8 cellular contexts compared by ENCODE assay signal in the genomic region with DNA sequence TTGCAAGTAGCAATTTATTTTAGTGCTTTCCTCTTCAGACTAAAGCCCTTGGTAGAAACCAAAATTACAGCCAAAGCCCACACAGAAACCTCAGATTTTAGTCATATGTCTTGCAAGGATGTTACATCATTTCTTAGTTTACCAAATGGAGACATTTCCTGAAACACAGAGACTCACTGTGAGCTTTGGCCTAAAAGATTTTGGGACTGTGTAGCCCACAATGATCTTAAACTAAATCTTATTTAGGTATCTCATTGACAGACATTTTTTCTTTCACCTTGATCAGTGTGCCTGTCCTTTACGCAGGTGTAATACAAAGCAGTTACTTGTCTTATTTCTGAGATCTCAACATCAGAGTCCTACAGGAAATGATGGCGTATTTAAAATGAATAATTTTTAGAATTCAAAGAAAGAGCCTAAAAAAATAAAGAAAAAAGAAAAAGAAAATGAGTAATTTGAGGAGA. TPM values are rescaled to one million over a fixed set of nuclear protein-coding genes. Genes with fewer than 3 reads are reported as not detected.
DNase-seq lines count a peak whose midpoint lies in the region; ATAC-seq and TF ChIP-seq lines count a peak whose summit lies in the region.

No MANE protein-coding gene starts in this region.

- DNase-seq in EL (peak; percentile 72), HFFc6 (peak; percentile 23), RWPE2 (ENCODE audit: low spot score) (no peak), glomerular visceral epithelial cell (ENCODE audit: extremely low spot score) (peak; percentile 16), DMS114 treated with DMSO at 0.1 percent for 48 hours (lab: John Stamatoyannopoulos, UW; ENCODE audit: unreplicated experiment) (no peak), upper lobe of left lung (no peak), NCI-H1436 (lab: John Stamatoyannopoulos, UW) (no peak)
- DNase-seq in activated CD4-positive, alpha-beta T cell treated with anti-CD3 and anti-CD28 coated beads, Interleukin-2, amount 50 U/mL, for 48 hours: no peak

- H3K4me3 Mint-ChIP-seq in HFFc6: no peak overlapping the region

- no peaks in the 10 kb centered on the region for H3K9me3 ChIP-seq in RWPE2 (ENCODE audit: severe bottlenecking)
- H3K9me3 ChIP-seq in upper lobe of left lung: no peaks in the 10 kb centered on the region

- H3K27ac Mint-ChIP-seq in HFFc6: peak overlapping the region; percentile 87

- WGBS in upper lobe of left lung, 2 donors: 91 to 92% methylated on average over 2 of the region's 2 CpGs

- H3K36me3 ChIP-seq in RWPE2 (ENCODE audit: low read depth) (no peaks in the 10 kb centered on the region), upper lobe of left lung (no peaks in the 10 kb centered on the region)

- H3K4me1 ChIP-seq in RWPE2 (ENCODE audit: insufficient read depth, poor library complexity, severe bottlenecking): peaks cover 42% of the 10 kb centered on the region
- H3K4me1 ChIP-seq in upper lobe of left lung: peaks cover 4 to 27% (median 15%) of the 10 kb centered on the region in 4 donors

- H3K36me3 Mint-ChIP-seq in HFFc6 (ENCODE audit: low read depth): no peaks in the 10 kb centered on the region

- H3K27me3 Mint-ChIP-seq in HFFc6 (ENCODE audit: insufficient read depth): no peaks in the 10 kb centered on the region

- ATAC-seq in RWPE2 (ENCODE audit: low read depth) (no peak), upper lobe of left lung (ENCODE audit: low FRiP score in 2 of 2) (no peak)

- H3K27me3 ChIP-seq in RWPE2 (ENCODE audit: insufficient read depth, poor library complexity, severe bottlenecking) (no peaks in the 10 kb centered on the region), upper lobe of left lung (no peaks in the 10 kb centered on the region)

- no peak for TF ChIP-seq EP300 in upper lobe of left lung (IDR thresholded peaks at IDR 0.05)

- no peak overlapping the region for H3K4me3 ChIP-seq in RWPE2 (ENCODE audit: severe bottlenecking)
- no peak overlapping the region for H3K4me3 ChIP-seq in upper lobe of left lung

- TF ChIP-seq CTCF in HFFc6 (IDR thresholded peaks at IDR 0.05): no peak
- no peak for TF ChIP-seq CTCF in RWPE2 (IDR thresholded peaks at IDR 0.05; ENCODE audit: poor library complexity, severe bottlenecking)
- TF ChIP-seq CTCF in upper lobe of left lung (IDR thresholded peaks at IDR 0.05): no peak

- H3K27ac ChIP-seq in RWPE2 (ENCODE audit: poor library complexity, severe bottlenecking) (peak overlapping the region; percentile 63), upper lobe of left lung (peak overlapping the region in 2 of 4 donors; percentile 55 to 56)

- H3K9me3 Mint-ChIP-seq in HFFc6: no peaks in the 10 kb centered on the region

- no peak for TF ChIP-seq POLR2A in upper lobe of left lung (IDR thresholded peaks at IDR 0.05)

- H3K4me1 Mint-ChIP-seq in HFFc6 (ENCODE audit: low read depth): peaks cover 83% of the 10 kb centered on the region

RNA-seq across cellular contexts. Expression of gene AP4E1, which starts 27.8 kb away (rescaled TPM):
- 10 to 100 TPM; 14.3 to 17.5 (median 16.2) TPM for total RNA-seq in HFFc6 (2021; fragmentation: NEBNext Ultra II Directional; extraction: Animal tissue kit (Norgen Biotek cat#: 25700))
- 10 to 100 TPM in 3 of 6 donors, 1 to 10 TPM in 3; 6.8 to 11.5 (median 9.4) TPM for total RNA-seq in upper lobe of left lung

Comparison
In these comparisons a context has a peak if more than half of its experiments do, and no peak if none do; other contexts are left out.
1. DNase-seq: peak in EL (single experiment), HFFc6 (single experiment) and glomerular visceral epithelial cell (single experiment); none in RWPE2 (single experiment), DMS114 treated with DMSO at 0.1 percent for 48 hours (single experiment), activated CD4-positive, alpha-beta T cell treated with anti-CD3 and anti-CD28 coated beads, Interleukin-2, amount 50 U/mL, for 48 hours (0 of 2), upper lobe of left lung (0 of 2) and NCI-H1436 (single experiment).